In the genomic region with DNA sequence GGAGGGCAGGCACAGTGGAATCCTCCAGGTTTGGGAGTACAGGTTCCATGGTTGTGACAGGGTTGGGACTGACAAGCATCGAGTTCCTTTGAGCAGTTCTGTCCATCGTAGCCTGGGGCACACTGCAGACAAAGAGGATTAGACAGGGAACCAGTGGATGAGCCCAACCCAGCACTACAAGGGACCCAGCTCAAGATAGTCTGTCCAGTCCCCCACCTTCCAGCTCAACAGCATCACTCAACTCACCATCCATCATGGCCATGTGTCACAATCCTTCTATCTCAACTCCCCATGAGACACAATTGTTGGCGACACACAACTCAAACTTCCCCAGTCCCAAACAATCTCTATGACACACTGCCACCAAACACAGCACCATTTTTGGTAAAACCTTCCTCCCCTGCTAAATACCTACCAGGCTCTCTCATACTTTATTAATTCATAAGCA, we compare ENCODE assay signal across 23 cellular contexts.
"Had no signal": no experiment of that assay in that cellular context is flagged by ENCODE, and none has a peak within 500 bp of the region (broad histone marks: within the 10 kb centered on the region; RNA-seq: fewer than 3 reads in every experiment).

No MANE protein-coding gene starts in this region.

- H3K27ac Mint-ChIP-seq: dendritic cell treated with granulocyte-macrophage colony-stimulating factor and Interleukin-4, amounts not matched to agents 40 ng/mL and 50 ng/mL, for 4 days; memory B cell; mesothelial cell of epicardium; stimulated activated naive B cell treated with anti-CD40 and anti-IgM and Interleukin-4, amounts not matched to agents 10 μg/mL and 1 μg/mL and 100 μg/mL, for 72 hours; stimulated activated naive CD8-positive, alpha-beta T cell treated with anti-CD3 and anti-CD28 coated beads, Interleukin-15, amount 100 ng/mL, for 72 hours had no signal

- H3K9me3 ChIP-seq: left ventricle myocardium inferior, lower lobe of right lung, psoas muscle, sigmoid colon, testis, transverse colon had no signal

- H3K36me3 ChIP-seq: sigmoid colon, transverse colon had no signal

- ATAC-seq: left cardiac atrium; lower lobe of right lung; psoas muscle; stimulated activated naive B cell treated with anti-CD40 and anti-IgM and Interleukin-4, amounts not matched to agents 10 μg/mL and 1 μg/mL and 100 μg/mL, for 72 hours; stimulated activated naive CD8-positive, alpha-beta T cell treated with anti-CD3 and anti-CD28 coated beads, Interleukin-15, amount 100 ng/mL, for 72 hours had no signal

- H3K9me3 Mint-ChIP-seq: dendritic cell treated with granulocyte-macrophage colony-stimulating factor and Interleukin-4, amounts not matched to agents 40 ng/mL and 50 ng/mL, for 4 days; memory B cell; nephron; stimulated activated naive B cell treated with anti-CD40 and anti-IgM and Interleukin-4, amounts not matched to agents 10 μg/mL and 1 μg/mL and 100 μg/mL, for 72 hours; stimulated activated naive CD8-positive, alpha-beta T cell treated with anti-CD3 and anti-CD28 coated beads, Interleukin-15, amount 100 ng/mL, for 72 hours had no signal

- H3K4me1 ChIP-seq: left ventricle myocardium inferior, lower lobe of right lung, psoas muscle, sigmoid colon, testis, transverse colon had no signal

- H3K4me1 Mint-ChIP-seq: stimulated activated naive B cell treated with anti-CD40 and anti-IgM and Interleukin-4, amounts not matched to agents 10 μg/mL and 1 μg/mL and 100 μg/mL, for 72 hours; stimulated activated naive CD8-positive, alpha-beta T cell treated with anti-CD3 and anti-CD28 coated beads, Interleukin-15, amount 100 ng/mL, for 72 hours had no signal

- H2AFZ ChIP-seq: hepatocyte had no signal

- H3K27me3 Mint-ChIP-seq: memory B cell; stimulated activated naive CD8-positive, alpha-beta T cell treated with anti-CD3 and anti-CD28 coated beads, Interleukin-15, amount 100 ng/mL, for 72 hours had no signal

- DNase-seq: erythroblast; foreskin melanocyte; head of caudate nucleus; left cardiac atrium; left ventricle myocardium inferior; lower lobe of right lung; psoas muscle; sigmoid colon; stimulated activated CD4-positive, alpha-beta T cell treated with anti-CD3 and anti-CD28 coated beads, Interleukin-2, amount 100 ng/mL, for 24 hours; stimulated activated CD4-positive, alpha-beta T cell treated with anti-CD3 and anti-CD28 coated beads, Interleukin-4, amount 100 ng/mL, for 4 hours; stimulated activated naive B cell treated with anti-CD40 and anti-IgM and Interleukin-4, amounts not matched to agents 10 μg/mL and 1 μg/mL and 100 μg/mL, for 72 hours; stimulated activated naive CD8-positive, alpha-beta T cell treated with anti-CD3 and anti-CD28 coated beads, Interleukin-15, amount 100 ng/mL, for 72 hours; testis; transverse colon had no signal

- H3K27me3 ChIP-seq: hepatocyte, testis, transverse colon had no signal

- FAIRE-seq: colon, endothelial cell of umbilical vein, kidney had no signal

- H3K79me2 ChIP-seq: hepatocyte had no signal

- H3K27ac ChIP-seq: hepatocyte, left ventricle myocardium inferior, lower lobe of right lung, psoas muscle, sigmoid colon, skin epidermis, testis, transverse colon had no signal

- H3K4me3 Mint-ChIP-seq: dendritic cell treated with granulocyte-macrophage colony-stimulating factor and Interleukin-4, amounts not matched to agents 40 ng/mL and 50 ng/mL, for 4 days; memory B cell; mesothelial cell of epicardium; nephron; stimulated activated naive B cell treated with anti-CD40 and anti-IgM and Interleukin-4, amounts not matched to agents 10 μg/mL and 1 μg/mL and 100 μg/mL, for 72 hours; stimulated activated naive CD8-positive, alpha-beta T cell treated with anti-CD3 and anti-CD28 coated beads, Interleukin-15, amount 100 ng/mL, for 72 hours had no signal

- H3K4me3 ChIP-seq: hepatocyte, left ventricle myocardium inferior, lower lobe of right lung, psoas muscle, sigmoid colon, skin epidermis, testis, transverse colon had no signal

- H3K36me3 Mint-ChIP-seq: memory B cell; mesothelial cell of epicardium; stimulated activated naive B cell treated with anti-CD40 and anti-IgM and Interleukin-4, amounts not matched to agents 10 μg/mL and 1 μg/mL and 100 μg/mL, for 72 hours had no signal

- H3K4me2 ChIP-seq: hepatocyte had no signal
